In the genomic region with DNA sequence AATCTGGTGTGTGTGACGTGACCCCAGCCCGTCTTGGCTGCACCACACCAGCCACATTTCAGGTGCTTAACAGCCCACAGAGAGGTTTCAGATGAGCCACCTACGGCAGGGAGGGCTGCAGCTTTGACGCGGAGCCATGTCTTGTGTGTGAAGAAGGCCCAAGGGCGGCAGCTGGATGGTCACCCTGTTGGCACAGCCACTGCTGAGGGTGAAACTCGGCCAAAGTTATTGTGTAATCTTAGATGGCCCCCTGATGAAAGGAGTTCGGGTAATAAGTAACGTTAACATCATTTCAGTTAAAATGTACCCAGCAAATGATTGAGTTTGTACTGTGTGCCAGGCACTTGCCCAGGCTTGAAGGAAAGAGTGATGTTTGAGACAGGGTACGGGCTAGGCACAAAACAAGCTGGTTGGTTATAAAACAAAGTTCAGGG, we compare ENCODE assay signal across 13 cellular contexts.
A peak's percentile ranks its signal among the peaks of the same experiment; 100 is the strongest.
DNase-seq lines count a peak whose midpoint lies in the region; ATAC-seq lines count a peak whose summit lies in the region.
"Had no signal": no experiment of that assay in that cellular context is flagged by ENCODE, and none has a peak within 500 bp of the region (broad histone marks: within the 10 kb centered on the region; RNA-seq: fewer than 3 reads in every experiment).

No MANE protein-coding gene starts in this region.

- ATAC-seq in HG03460 (IDR thresholded peaks at IDR 0.05; ENCODE audit: unreplicated experiment) (peak; percentile 79), HG03025 (IDR thresholded peaks at IDR 0.05; ENCODE audit: low FRiP score, unreplicated experiment) (no peak)
- no peak for ATAC-seq in stimulated activated naive B cell treated with anti-CD40 and anti-IgM and Interleukin-4, amounts not matched to agents 10 μg/mL and 1 μg/mL and 100 μg/mL, for 72 hours (replicated peaks)

- peak overlapping the region; percentile 46 for H3K27ac Mint-ChIP-seq in activated naive CD4-positive, alpha-beta T cell treated with anti-CD3 and anti-CD28 coated beads for 36 hours
- no peak overlapping the region for H3K27ac Mint-ChIP-seq in activated naive CD4-positive, alpha-beta T cell treated with anti-CD3 and anti-CD28 coated beads, Interleukin-2, amount 10 ng/mL, durations not matched to agents 7 days and 5 days
- H3K27ac Mint-ChIP-seq in stimulated activated naive B cell treated with anti-CD40 and anti-IgM and Interleukin-4, amounts not matched to agents 10 μg/mL and 1 μg/mL and 100 μg/mL, for 72 hours: peak overlapping the region; percentile 14

- H3K4me3 Mint-ChIP-seq in activated naive CD4-positive, alpha-beta T cell treated with anti-CD3 and anti-CD28 coated beads for 36 hours: no peak overlapping the region
- H3K4me3 Mint-ChIP-seq in activated naive CD4-positive, alpha-beta T cell treated with anti-CD3 and anti-CD28 coated beads, Interleukin-2, amount 10 ng/mL, durations not matched to agents 7 days and 5 days: no peak overlapping the region
- H3K4me3 Mint-ChIP-seq in stimulated activated naive B cell treated with anti-CD40 and anti-IgM and Interleukin-4, amounts not matched to agents 10 μg/mL and 1 μg/mL and 100 μg/mL, for 72 hours: no peak overlapping the region

- H3K9me3 Mint-ChIP-seq in activated naive CD4-positive, alpha-beta T cell treated with anti-CD3 and anti-CD28 coated beads for 36 hours: no peaks in the 10 kb centered on the region
- H3K9me3 Mint-ChIP-seq in activated naive CD4-positive, alpha-beta T cell treated with anti-CD3 and anti-CD28 coated beads, Interleukin-2, amount 10 ng/mL, durations not matched to agents 7 days and 5 days: no peaks in the 10 kb centered on the region
- no peaks in the 10 kb centered on the region for H3K9me3 Mint-ChIP-seq in stimulated activated naive B cell treated with anti-CD40 and anti-IgM and Interleukin-4, amounts not matched to agents 10 μg/mL and 1 μg/mL and 100 μg/mL, for 72 hours

- H3K27me3 Mint-ChIP-seq in activated naive CD4-positive, alpha-beta T cell treated with anti-CD3 and anti-CD28 coated beads for 36 hours (ENCODE audit: low read depth): no peaks in the 10 kb centered on the region
- no peaks in the 10 kb centered on the region for H3K27me3 Mint-ChIP-seq in activated naive CD4-positive, alpha-beta T cell treated with anti-CD3 and anti-CD28 coated beads, Interleukin-2, amount 10 ng/mL, durations not matched to agents 7 days and 5 days
- no peaks in the 10 kb centered on the region for H3K27me3 Mint-ChIP-seq in stimulated activated naive B cell treated with anti-CD40 and anti-IgM and Interleukin-4, amounts not matched to agents 10 μg/mL and 1 μg/mL and 100 μg/mL, for 72 hours

- intact Hi-C loops in activated naive CD4-positive, alpha-beta T cell treated with anti-CD3 and anti-CD28 coated beads for 36 hours (cut with micrococcal nuclease): no loop called here

- CTCF ChIA-PET in activated naive CD4-positive, alpha-beta T cell treated with anti-CD3 and anti-CD28 coated beads for 36 hours (lab: Charles Lee): interaction anchor here (1.1 to 1.6 kb wide), 2 partner anchors 21 to 27 kb away, joined by 3 to 4 read pairs; no protein-coding TSS in a partner anchor
- CTCF ChIA-PET in activated naive CD4-positive, alpha-beta T cell treated with anti-CD3 and anti-CD28 coated beads, Interleukin-2, amount 10 ng/mL, durations not matched to agents 7 days and 5 days (lab: Charles Lee): no interaction called here

- H3K4me1 Mint-ChIP-seq in activated naive CD4-positive, alpha-beta T cell treated with anti-CD3 and anti-CD28 coated beads for 36 hours (ENCODE audit: low read depth): no peaks in the 10 kb centered on the region
- no peaks in the 10 kb centered on the region for H3K4me1 Mint-ChIP-seq in activated naive CD4-positive, alpha-beta T cell treated with anti-CD3 and anti-CD28 coated beads, Interleukin-2, amount 10 ng/mL, durations not matched to agents 7 days and 5 days
- peaks cover 0 to 3% of the 10 kb centered on the region in 2 donors for H3K4me1 Mint-ChIP-seq in stimulated activated naive B cell treated with anti-CD40 and anti-IgM and Interleukin-4, amounts not matched to agents 10 μg/mL and 1 μg/mL and 100 μg/mL, for 72 hours

- DNase-seq in activated naive CD4-positive, alpha-beta T cell treated with anti-CD3 and anti-CD28 coated beads for 36 hours: no peak
- no peak for DNase-seq in activated naive CD4-positive, alpha-beta T cell treated with anti-CD3 and anti-CD28 coated beads, Interleukin-2, amount 10 ng/mL, durations not matched to agents 7 days and 5 days
- DNase-seq in glomerular visceral epithelial cell (ENCODE audit: extremely low spot score) (peak; percentile 22), COLO829 (ENCODE audit: low spot score) (no peak)
- no peak for DNase-seq in stimulated activated naive B cell treated with anti-CD40 and anti-IgM and Interleukin-4, amounts not matched to agents 10 μg/mL and 1 μg/mL and 100 μg/mL, for 72 hours
- DNase-seq in NK-92 treated with Interleukin-12 subunit alpha and Interleukin-12 subunit beta, amount 100 ng/mL, for 24 hours (lab: John Stamatoyannopoulos, UW): no peak
- DNase-seq: activated gamma-delta T cell treated with Interleukin-2 at 50 U/mL for 16 hours, DMS53, NCI-H1694, ovary, substantia nigra had no signal

- H3K36me3 Mint-ChIP-seq in activated naive CD4-positive, alpha-beta T cell treated with anti-CD3 and anti-CD28 coated beads for 36 hours (ENCODE audit: low read depth): peaks cover 22% of the 10 kb centered on the region
- peaks cover 44% of the 10 kb centered on the region for H3K36me3 Mint-ChIP-seq in activated naive CD4-positive, alpha-beta T cell treated with anti-CD3 and anti-CD28 coated beads, Interleukin-2, amount 10 ng/mL, durations not matched to agents 7 days and 5 days
- H3K36me3 Mint-ChIP-seq in stimulated activated naive B cell treated with anti-CD40 and anti-IgM and Interleukin-4, amounts not matched to agents 10 μg/mL and 1 μg/mL and 100 μg/mL, for 72 hours: peaks cover 46 to 66% of the 10 kb centered on the region in 2 donors
